8 cellular contexts compared by ENCODE assay signal in genomic region chr9:4793412-4794005, GRCh38. TPM values are rescaled to one million over a fixed set of nuclear protein-coding genes. Genes with fewer than 3 reads are reported as not detected.
A peak's percentile ranks its signal among the peaks of the same experiment; 100 is the strongest.
DNase-seq lines count a peak whose midpoint lies in the region; ATAC-seq and TF ChIP-seq lines count a peak whose summit lies in the region.

No MANE protein-coding gene starts in this region.

- H3K27ac ChIP-seq in RWPE2 (ENCODE audit: poor library complexity, severe bottlenecking) (peak overlapping the region; percentile 55), prostate gland (peak overlapping the region; percentile 42 to 72)

- peaks cover 10% of the 10 kb centered on the region for H3K4me1 ChIP-seq in RWPE2 (ENCODE audit: insufficient read depth, poor library complexity, severe bottlenecking)
- no peaks in the 10 kb centered on the region for H3K4me1 ChIP-seq in prostate gland (replicated peaks)

- H3K9me3 ChIP-seq in RWPE2 (ENCODE audit: severe bottlenecking) (no peaks in the 10 kb centered on the region), prostate gland (no peaks in the 10 kb centered on the region)

- no peak for TF ChIP-seq POLR2A in prostate gland (IDR thresholded peaks at IDR 0.05)

- 6% methylated on average over 26 of the region's 26 CpGs for WGBS in prostate gland

- peak overlapping the region; percentile 68 for H3K4me3 ChIP-seq in RWPE2 (ENCODE audit: severe bottlenecking)
- peak overlapping the region; percentile 67 to 91 for H3K4me3 ChIP-seq in prostate gland

- intact Hi-C loops in prostate gland (cut with DNase I), result loop anchor here (2.0 to 10.0 kb wide), 2 partner anchors 61 to 195 kb away; no protein-coding TSS in a partner anchor

- ATAC-seq in RWPE2 (ENCODE audit: low read depth), result no peak
- ATAC-seq in GM19351 (IDR thresholded peaks at IDR 0.05; ENCODE audit: unreplicated experiment), result no peak

- TF ChIP-seq CTCF in RWPE2 (IDR thresholded peaks at IDR 0.05; ENCODE audit: poor library complexity, severe bottlenecking), result no peak
- TF ChIP-seq CTCF in prostate gland (IDR thresholded peaks at IDR 0.05), result no peak

- DNase-seq in NCI-H2171 treated with DMSO at 0.1 percent for 48 hours (lab: John Stamatoyannopoulos, UW) (peak; percentile 75), NCI-H2171 (lab: John Stamatoyannopoulos, UW) (no peak), RWPE2 (ENCODE audit: low spot score) (no peak), fibroblast of gingiva (ENCODE audit: low read depth) (peak; percentile 34), prostate gland (ENCODE audit: low spot score) (no peak), activated gamma-delta T cell treated with Interleukin-2 at 50 U/mL for 16 hours (no peak)
- no peak for DNase-seq in stimulated activated CD4-positive, alpha-beta T cell treated with anti-CD3 and anti-CD28 coated beads, Interleukin-15, amount 100 ng/mL, for 24 hours

- no peaks in the 10 kb centered on the region for H3K36me3 ChIP-seq in RWPE2 (ENCODE audit: low read depth)
- H3K36me3 ChIP-seq in prostate gland, result no peaks in the 10 kb centered on the region

- no peaks in the 10 kb centered on the region for H3K27me3 ChIP-seq in RWPE2 (ENCODE audit: insufficient read depth, poor library complexity, severe bottlenecking)
- H3K27me3 ChIP-seq in prostate gland (replicated peaks; ENCODE audit: insufficient read depth), result no peaks in the 10 kb centered on the region

RNA-seq across cellular contexts. Expression of gene RCL1, which starts 0.8 kb away (rescaled TPM):
- 10 to 100 TPM; 18.9 to 29.3 TPM for total RNA-seq in prostate gland

RNA-seq across cellular contexts. Expression of gene AK3, which starts 52.5 kb away (rescaled TPM):
- total RNA-seq in prostate gland, result 10 to 100 TPM; 44.8 to 74.3 TPM

Comparison
In these comparisons a context has a peak if more than half of its experiments do, and no peak if none do; other contexts are left out.
1. DNase-seq: peak in NCI-H2171 treated with DMSO at 0.1 percent for 48 hours (single experiment) and fibroblast of gingiva (single experiment); none in NCI-H2171 (single experiment), RWPE2 (single experiment), prostate gland (single experiment), activated gamma-delta T cell treated with Interleukin-2 at 50 U/mL for 16 hours (single experiment) and stimulated activated CD4-positive, alpha-beta T cell treated with anti-CD3 and anti-CD28 coated beads, Interleukin-15, amount 100 ng/mL, for 24 hours (single experiment).